18 cellular contexts compared by ENCODE assay signal in genomic region chr6:7734707-7735383, GRCh38.
"Had no signal": no experiment of that assay in that cellular context is flagged by ENCODE, and none has a peak within 500 bp of the region (broad histone marks: within the 10 kb centered on the region; RNA-seq: fewer than 3 reads in every experiment).

No MANE protein-coding gene starts in this region.

- FAIRE-seq: endometrium, small intestine had no signal

- H3K4me3 ChIP-seq: colonic mucosa, esophagus squamous epithelium, left lung, psoas muscle, stomach, upper lobe of left lung, vagina had no signal

- H3K27me3 ChIP-seq: colonic mucosa, upper lobe of left lung, vagina had no signal

- H3K4me1 ChIP-seq: colonic mucosa, left lung, psoas muscle, stomach, vagina had no signal

- H3K9me3 ChIP-seq: colonic mucosa, esophagus squamous epithelium, left lung, psoas muscle, stomach, upper lobe of left lung, vagina had no signal

- H3K27ac ChIP-seq: colonic mucosa, esophagus squamous epithelium, psoas muscle, stomach, vagina had no signal

- ATAC-seq: left lung; naive thymus-derived CD4-positive, alpha-beta T cell had no signal

- H3K36me3 ChIP-seq: colonic mucosa, esophagus squamous epithelium, left lung, stomach, upper lobe of left lung, vagina had no signal

- DNase-seq: caudate nucleus; colonic mucosa; effector CD8-positive, alpha-beta T cell; esophagus squamous epithelium; foreskin fibroblast; hippocampal formation; left lung; naive thymus-derived CD4-positive, alpha-beta T cell; nephron progenitor cell; psoas muscle; retina; small intestine; stimulated activated CD4-positive, alpha-beta T cell treated with anti-CD3 and anti-CD28 coated beads, Interleukin-12 subunit alpha, Interleukin-12 subunit beta, amount 100 ng/mL, for 4 hours; stimulated activated naive CD4-positive, alpha-beta T cell; stomach had no signal
